ENCODE assay signal across 15 cellular contexts in genomic region chr7:20508109-20508508, GRCh38.
A peak's percentile ranks its signal among the peaks of the same experiment; 100 is the strongest.
DNase-seq lines count a peak whose midpoint lies in the region; ATAC-seq and TF ChIP-seq lines count a peak whose summit lies in the region.
"Had no signal": no experiment of that assay in that cellular context is flagged by ENCODE, and none has a peak within 500 bp of the region (broad histone marks: within the 10 kb centered on the region; RNA-seq: fewer than 3 reads in every experiment).

No MANE protein-coding gene starts in this region.

- CTCF ChIA-PET in A673 (lab: Charles Lee), result interaction anchor here (0.8 to 1.6 kb wide), 2 partner anchors 88 to 90 kb away, joined by 6 to 8 read pairs; no protein-coding TSS in a partner anchor
- CTCF ChIA-PET in HEK293T (lab: Yijun Ruan, JAX), result interaction anchor here (0.6 to 1.3 kb wide), 2 partner anchors 122 to 309 kb away, joined by 4 to 7 read pairs; no protein-coding TSS in a partner anchor
- CTCF ChIA-PET in PC-3 (lab: Charles Lee), result no interaction called here
- CTCF ChIA-PET in Caco-2 (lab: Charles Lee), result no interaction called here

- H3K9me2 ChIP-seq in PC-3 (replicated peaks; ENCODE audit: low read length), result no peaks in the 10 kb centered on the region

- intact Hi-C loops in A673 (cut with micrococcal nuclease; ENCODE audit: unreplicated experiment), result loop anchor here (2.0 kb wide), 1 partner anchor 91 kb away; no protein-coding TSS in a partner anchor
- intact Hi-C loops in PC-3 (cut with micrococcal nuclease), result loop anchor here (5.0 kb wide), 1 partner anchor 116 kb away; no protein-coding TSS in a partner anchor
- intact Hi-C loops in Caco-2 (cut with micrococcal nuclease; ENCODE audit: unreplicated experiment), result no loop called here

- no peaks in the 10 kb centered on the region for H3K36me3 Mint-ChIP-seq in Caco-2 (ENCODE audit: insufficient read depth, unreplicated experiment)

- peaks cover 6% of the 10 kb centered on the region for H3K4me1 Mint-ChIP-seq in Caco-2 (ENCODE audit: low read depth, unreplicated experiment)
- H3K4me1 Mint-ChIP-seq: B cell had no signal

- DNase-seq in A673 (ENCODE audit: low spot score) (peak; percentile 78), HEK293T (ENCODE audit: extremely low spot score) (peak; percentile 11), PC-3 (peak; percentile 12), globus pallidus (ENCODE audit: low spot score) (peak; percentile 19), Caco-2 (no peak), islet precursor cell (no peak)
- no peak for DNase-seq in activated effector memory CD4-positive, alpha-beta T cell treated with Interleukin-2 at 50 U/mL for 16 hours
- DNase-seq: aorta; effector memory CD8-positive, alpha-beta T cell; heart left ventricle; midbrain; NCI-H2029; posterior cingulate gyrus had no signal

- H3K4me1 ChIP-seq in A673 (ENCODE audit: insufficient read depth, low read length, poor library complexity, severe bottlenecking) (no peaks in the 10 kb centered on the region), PC-3 (ENCODE audit: insufficient read depth, low read length) (peaks cover 19% of the 10 kb centered on the region), Caco-2 (no peaks in the 10 kb centered on the region)

- BruUV-seq in A673 (replicated peaks; lab: Mats Ljungman, UMichigan) (no TSS peak), PC-3 (replicated peaks; lab: Mats Ljungman, UMichigan) (no TSS peak), Caco-2 (replicated peaks; lab: Mats Ljungman, UMichigan) (no TSS peak)

- H3K27ac Mint-ChIP-seq in Caco-2 (ENCODE audit: unreplicated experiment), result no peak overlapping the region
- H3K27ac Mint-ChIP-seq: B cell; effector memory CD8-positive, alpha-beta T cell had no signal

- H3K4me2 ChIP-seq in PC-3 (ENCODE audit: low read length), result no peak overlapping the region

- TF ChIP-seq CTCF in A673 (conservative IDR thresholded peaks at IDR 0.05; ENCODE audit: low read depth, low read length), result peak; percentile 43
- TF ChIP-seq CTCF in PC-3 (conservative IDR thresholded peaks at IDR 0.05; ENCODE audit: low read depth, low read length), result peak; percentile 31; the same call in 1 of the 2 replicates
- TF ChIP-seq CTCF in Caco-2 (IDR thresholded peaks at IDR 0.05; ENCODE audit: insufficient read depth in 1 of 2, low read depth in 1 of 2, low read length in 1 of 2, severe bottlenecking in 1 of 2, unreplicated experiment in 1 of 2), result no peak

- H3K36me3 ChIP-seq in A673 (ENCODE audit: insufficient read depth, low read length, poor library complexity, severe bottlenecking) (no peaks in the 10 kb centered on the region), PC-3 (ENCODE audit: low read depth, low read length) (no peaks in the 10 kb centered on the region), Caco-2 (ENCODE audit: control insufficient read depth, insufficient read depth, low read length) (no peaks in the 10 kb centered on the region)
- H3K36me3 ChIP-seq: heart left ventricle had no signal

- no peak overlapping the region for H3K27ac ChIP-seq in A673 (ENCODE audit: low read depth, low read length, poor library complexity, severe bottlenecking)
- H3K27ac ChIP-seq in PC-3 (ENCODE audit: low read length), result no peak overlapping the region

- no peaks in the 10 kb centered on the region for H3F3A ChIP-seq in PC-3 (ENCODE audit: low read length, unreplicated experiment)

- no peaks in the 10 kb centered on the region for H3K79me2 ChIP-seq in PC-3 (ENCODE audit: low read length)

- no peak overlapping the region for H3K4me3 Mint-ChIP-seq in Caco-2 (ENCODE audit: unreplicated experiment)
- H3K4me3 Mint-ChIP-seq: B cell; effector memory CD8-positive, alpha-beta T cell had no signal

- no peak for ATAC-seq in PC-3
- no peak for ATAC-seq in HG03135 (IDR thresholded peaks at IDR 0.05; ENCODE audit: unreplicated experiment)
- ATAC-seq: effector memory CD8-positive, alpha-beta T cell had no signal

- H3K9me3 Mint-ChIP-seq in Caco-2 (ENCODE audit: unreplicated experiment), result no peaks in the 10 kb centered on the region

- H2AFZ ChIP-seq in PC-3 (ENCODE audit: low read length), result no peak overlapping the region

- H3K9me3 ChIP-seq in A673 (ENCODE audit: low read depth, low read length, poor library complexity, severe bottlenecking), result no peaks in the 10 kb centered on the region
- no peaks in the 10 kb centered on the region for H3K9me3 ChIP-seq in PC-3 (ENCODE audit: low read length)
- H3K9me3 ChIP-seq in Caco-2, result no peaks in the 10 kb centered on the region
- H3K9me3 ChIP-seq: heart left ventricle had no signal

- H3K4me3 ChIP-seq in A673 (ENCODE audit: low read depth, low read length, poor library complexity, severe bottlenecking) (no peak overlapping the region), PC-3 (ENCODE audit: low read length) (no peak overlapping the region), Caco-2 (ENCODE audit: low read depth, low read length) (no peak overlapping the region)
- H3K4me3 ChIP-seq: heart left ventricle had no signal

- POLR2A ChIA-PET in A673 (lab: Charles Lee; ENCODE audit: low non-redundant PET) (no interaction called here), HEK293T (lab: Yijun Ruan, JAX) (no interaction called here), PC-3 (lab: Charles Lee; ENCODE audit: unreplicated experiment) (interaction anchor here (0.6 kb wide), 1 partner anchor 516 kb away, joined by 3 read pairs; no protein-coding TSS in a partner anchor), Caco-2 (lab: Charles Lee) (no interaction called here)

- H3K27me3 ChIP-seq in A673 (replicated peaks; ENCODE audit: insufficient read depth, low read depth, low read length, poor library complexity), result peaks cover 2% of the 10 kb centered on the region
- no peaks in the 10 kb centered on the region for H3K27me3 ChIP-seq in PC-3 (ENCODE audit: low read length)
- H3K27me3 ChIP-seq in Caco-2 (replicated peaks; ENCODE audit: control insufficient read depth, insufficient read depth, low read length), result no peaks in the 10 kb centered on the region
- H3K27me3 ChIP-seq: heart left ventricle had no signal

- H4K20me1 ChIP-seq in PC-3 (ENCODE audit: low read length), result no peaks in the 10 kb centered on the region

- peaks cover 2% of the 10 kb centered on the region for H3K27me3 Mint-ChIP-seq in Caco-2 (ENCODE audit: insufficient read depth, unreplicated experiment)
- H3K27me3 Mint-ChIP-seq: B cell; effector memory CD8-positive, alpha-beta T cell had no signal

- no peak overlapping the region for H3K9ac ChIP-seq in PC-3 (ENCODE audit: low read length)

TF ChIP-seq in HEK293T, 16 proteins besides CTCF, POLR2A, EP300 and RAD21:
- TF ChIP-seq FOXA1 (IDR thresholded peaks at IDR 0.05), result no peak
- TF ChIP-seq LEF1 (IDR thresholded peaks at IDR 0.05; ENCODE audit: borderline replicate concordance), result no peak
- TF ChIP-seq TARDBP (IDR thresholded peaks at IDR 0.05), result no peak
- no peak for TF ChIP-seq FOXK2 (IDR thresholded peaks at IDR 0.05)
- TF ChIP-seq SP1 (IDR thresholded peaks at IDR 0.05), result no peak
- TF ChIP-seq, protein P1, sequence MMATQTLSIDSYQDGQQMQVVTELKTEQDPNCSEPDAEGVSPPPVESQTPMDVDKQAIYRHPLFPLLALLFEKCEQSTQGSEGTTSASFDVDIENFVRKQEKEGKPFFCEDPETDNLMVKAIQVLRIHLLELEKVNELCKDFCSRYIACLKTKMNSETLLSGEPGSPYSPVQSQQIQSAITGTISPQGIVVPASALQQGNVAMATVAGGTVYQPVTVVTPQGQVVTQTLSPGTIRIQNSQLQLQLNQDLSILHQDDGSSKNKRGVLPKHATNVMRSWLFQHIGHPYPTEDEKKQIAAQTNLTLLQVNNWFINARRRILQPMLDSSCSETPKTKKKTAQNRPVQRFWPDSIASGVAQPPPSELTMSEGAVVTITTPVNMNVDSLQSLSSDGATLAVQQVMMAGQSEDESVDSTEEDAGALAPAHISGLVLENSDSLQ (IDR thresholded peaks at IDR 0.05), result no peak
- no peak for TF ChIP-seq HDGF (IDR thresholded peaks at IDR 0.05; ENCODE audit: borderline replicate concordance)
- TF ChIP-seq CTBP1 (IDR thresholded peaks at IDR 0.05; ENCODE audit: borderline replicate concordance), result no peak
- no peak for TF ChIP-seq BHLHE40 (IDR thresholded peaks at IDR 0.05; ENCODE audit: borderline replicate concordance)
- TF ChIP-seq SUZ12 (IDR thresholded peaks at IDR 0.05), result no peak
- TF ChIP-seq ARNT (IDR thresholded peaks at IDR 0.05), result no peak
- no peak for TF ChIP-seq FOXM1 (IDR thresholded peaks at IDR 0.05; ENCODE audit: borderline replicate concordance)
- TF ChIP-seq ELF4 (IDR thresholded peaks at IDR 0.05), result no peak
- TF ChIP-seq NFRKB (IDR thresholded peaks at IDR 0.05), result no peak
- no peak for TF ChIP-seq L3MBTL2 (conservative IDR thresholded peaks at IDR 0.05)
- no peak for TF ChIP-seq ZNF384 (IDR thresholded peaks at IDR 0.05)

Comparison
In these comparisons a context has a peak if more than half of its experiments do, and no peak if none do; other contexts are left out.
1. DNase-seq: peak in A673 (single experiment), HEK293T (single experiment), PC-3 (single experiment) and globus pallidus (single experiment); none in Caco-2 (0 of 2), activated effector memory CD4-positive, alpha-beta T cell treated with Interleukin-2 at 50 U/mL for 16 hours (single experiment) and islet precursor cell (single experiment).
2. CTCF ChIP-seq: peak in A673 (single experiment) and PC-3 (single experiment); none in Caco-2 (0 of 2).
3. CTCF ChIA-PET loops: an anchor here in A673 (0.8 to 1.6 kb wide) and HEK293T (0.6 to 1.3 kb wide); none called in PC-3 and Caco-2.